In genomic region chr9:127519301-127520166, GRCh38 we compare ENCODE assay signal across 9 cellular contexts.
DNase-seq lines count a peak whose midpoint lies in the region; ATAC-seq and TF ChIP-seq lines count a peak whose summit lies in the region.
"Had no signal": no experiment of that assay in that cellular context is flagged by ENCODE, and none has a peak within 500 bp of the region (broad histone marks: within the 10 kb centered on the region; RNA-seq: fewer than 3 reads in every experiment).

No MANE protein-coding gene starts in this region.

- peaks cover 3 to 4% of the 10 kb centered on the region in 2 donors for H3K36me3 Mint-ChIP-seq in activated T-cell treated with anti-CD3 and anti-CD28 coated beads, Interleukin-2, amount 50 U/mL, for 72 hours (ENCODE audit: insufficient read depth in 2 of 2)

- H3K4me3 Mint-ChIP-seq in activated T-cell treated with anti-CD3 and anti-CD28 coated beads, Interleukin-2, amount 50 U/mL, for 72 hours = peak overlapping the region in 1 of 2 donors; percentile 36
- H3K4me3 Mint-ChIP-seq: brain had no signal

- no peaks in the 10 kb centered on the region for H3K27me3 Mint-ChIP-seq in activated T-cell treated with anti-CD3 and anti-CD28 coated beads, Interleukin-2, amount 50 U/mL, for 72 hours (ENCODE audit: low read depth)
- H3K27me3 Mint-ChIP-seq: brain had no signal

- peaks cover 2 to 4% of the 10 kb centered on the region in 2 donors for H3K9me3 Mint-ChIP-seq in activated T-cell treated with anti-CD3 and anti-CD28 coated beads, Interleukin-2, amount 50 U/mL, for 72 hours

- peak; percentile 93 to 95 for ATAC-seq in activated T-cell treated with anti-CD3 and anti-CD28 coated beads, Interleukin-2, amount 50 U/mL, for 72 hours (replicated peaks in 1 of 2)

- H3K4me1 Mint-ChIP-seq in activated T-cell treated with anti-CD3 and anti-CD28 coated beads, Interleukin-2, amount 50 U/mL, for 72 hours (ENCODE audit: low read depth) = peaks cover 11% of the 10 kb centered on the region

- intact Hi-C loops in left ventricle myocardium inferior (cut with micrococcal nuclease) = no loop called here

- no peak overlapping the region for H3K27ac Mint-ChIP-seq in activated T-cell treated with anti-CD3 and anti-CD28 coated beads, Interleukin-2, amount 50 U/mL, for 72 hours

- H3K27me3 ChIP-seq in left ventricle myocardium inferior (ENCODE audit: low read depth) = no peaks in the 10 kb centered on the region

- H3K4me3 ChIP-seq in left ventricle myocardium inferior = no peak overlapping the region

- TF ChIP-seq CTCF in left ventricle myocardium inferior (IDR thresholded peaks at IDR 0.05; ENCODE audit: borderline replicate concordance) = no peak

- peaks cover 50% of the 10 kb centered on the region for H3K36me3 ChIP-seq in left ventricle myocardium inferior

- DNase-seq in AG08395 (ENCODE audit: low spot score) = peak; percentile 96
- DNase-seq in HS-5 (ENCODE audit: low read depth) = peak; percentile 96
- DNase-seq in activated T-cell treated with anti-CD3 and anti-CD28 coated beads, Interleukin-2, amount 50 U/mL, for 72 hours = peak; percentile 49 to 71
- DNase-seq in left ventricle myocardium inferior = no peak
- DNase-seq in stimulated activated CD4-positive, alpha-beta T cell treated with anti-CD3 and anti-CD28 coated beads, TNF-alpha, amount 100 ng/mL, for 48 hours (ENCODE audit: low read depth in 3 of 3) = peak; percentile 7 to 22 (median 8)
- no peak for DNase-seq in inferior parietal cortex (ENCODE audit: extremely low spot score)
- no peak for DNase-seq in effector CD8-positive, alpha-beta T cell (lab: John Stamatoyannopoulos, UW)
- DNase-seq in HUDEP-2 (lab: John Stamatoyannopoulos, UW; ENCODE audit: unreplicated experiment in 76 of 76) = no peak

- H3K4me1 ChIP-seq in left ventricle myocardium inferior = peaks cover 57% of the 10 kb centered on the region

- peak overlapping the region; percentile 90 for H3K27ac ChIP-seq in left ventricle myocardium inferior (replicated peaks)

- H3K9me3 ChIP-seq in left ventricle myocardium inferior (replicated peaks) = peaks cover 6% of the 10 kb centered on the region

Comparison
In these comparisons a context has a peak if more than half of its experiments do, and no peak if none do; other contexts are left out.
1. DNase-seq: peak in AG08395 (single experiment), HS-5 (single experiment), activated T-cell treated with anti-CD3 and anti-CD28 coated beads, Interleukin-2, amount 50 U/mL, for 72 hours (2 of 2) and stimulated activated CD4-positive, alpha-beta T cell treated with anti-CD3 and anti-CD28 coated beads, TNF-alpha, amount 100 ng/mL, for 48 hours (3 of 3); none in left ventricle myocardium inferior (single experiment), inferior parietal cortex (single experiment), effector CD8-positive, alpha-beta T cell (single experiment) and HUDEP-2 (0 of 76).